Comparison of ENCODE assay signal across 7 cellular contexts in the genomic region with DNA sequence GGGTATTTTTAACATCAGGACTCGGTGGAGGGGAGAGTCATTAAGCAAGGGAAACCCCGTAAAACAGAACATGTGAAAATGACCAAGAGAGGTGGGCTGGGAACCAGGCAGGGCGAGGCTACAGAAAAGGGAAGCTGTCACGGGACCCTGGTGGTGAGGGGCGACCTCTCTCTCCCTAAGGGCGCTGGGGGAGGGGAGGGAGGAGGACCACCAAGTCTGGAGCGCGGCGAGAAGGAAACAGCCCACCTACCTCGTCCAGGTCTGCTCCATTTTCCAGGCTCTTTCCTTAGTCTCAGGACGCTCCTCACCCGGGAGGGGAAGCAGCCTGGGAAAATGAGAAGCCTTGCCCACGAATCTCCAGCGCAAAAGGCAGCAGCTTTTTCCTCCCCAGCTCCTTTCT.
DNase-seq lines count a peak whose midpoint lies in the region; ATAC-seq, FAIRE-seq and TF ChIP-seq lines count a peak whose summit lies in the region.
"Not testable (repeated sequence)": the region's sequence is repeated elsewhere in the genome, so short reads cannot be mapped to it uniquely, and the experiment has no call there.

No MANE protein-coding gene starts in this region.

- not testable (repeated sequence) for H3K4me3 Mint-ChIP-seq in GM23338; T-cell; naive B cell; stimulated activated effector memory CD8-positive, alpha-beta T cell treated with anti-CD3 and anti-CD28 coated beads, Interleukin-12 subunit alpha, Interleukin-12 subunit beta, amount 100 ng/mL, for 72 hours

- not testable (repeated sequence) for H3K4me1 Mint-ChIP-seq in GM23338; T-cell; naive B cell; stimulated activated effector memory CD8-positive, alpha-beta T cell treated with anti-CD3 and anti-CD28 coated beads, Interleukin-12 subunit alpha, Interleukin-12 subunit beta, amount 100 ng/mL, for 72 hours

- H3K4me2 ChIP-seq in GM23338; K562 (ENCODE audit: insufficient read depth, low read length): not testable (repeated sequence)

- not testable (repeated sequence) for FAIRE-seq in K562 (lab: Jason Lieb, UNC)

- not testable (repeated sequence) for H3K27ac Mint-ChIP-seq in GM23338; T-cell; naive B cell; stimulated activated effector memory CD8-positive, alpha-beta T cell treated with anti-CD3 and anti-CD28 coated beads, Interleukin-12 subunit alpha, Interleukin-12 subunit beta, amount 100 ng/mL, for 72 hours

- not testable (repeated sequence) for H3K4me3 ChIP-seq in GM23338, K562

- not testable (repeated sequence) for H3K36me3 Mint-ChIP-seq in GM23338 (ENCODE audit: low read depth); T-cell; naive B cell; stimulated activated effector memory CD8-positive, alpha-beta T cell treated with anti-CD3 and anti-CD28 coated beads, Interleukin-12 subunit alpha, Interleukin-12 subunit beta, amount 100 ng/mL, for 72 hours

- H3K9ac ChIP-seq in K562 (ENCODE audit: insufficient read depth in 1 of 2, low read depth in 2 of 2, low read length in 2 of 2) = not testable (repeated sequence)

- not testable (repeated sequence) for H3K9me3 ChIP-seq in K562 (replicated peaks; ENCODE audit: control insufficient read depth, insufficient read depth, low read depth, low read length)

- TF ChIP-seq EP300 in K562 (IDR thresholded peaks at IDR 0.05; ENCODE audit: low read length) = not testable (repeated sequence)

- not testable (repeated sequence) for TF ChIP-seq POLR2A in K562 (conservative IDR thresholded peaks at IDR 0.05)

- TF ChIP-seq CTCF in GM23338 (conservative IDR thresholded peaks at IDR 0.05; ENCODE audit: low read depth in 2 of 2); K562 (IDR thresholded peaks at IDR 0.05 in 2 of 3, conservative IDR thresholded peaks at IDR 0.05 in 1 of 3; ENCODE audit: insufficient read depth in 2 of 3, low read depth in 1 of 3, low read length in 3 of 3): not testable (repeated sequence)

- CTCF ChIA-PET in T-cell (lab: Charles Lee); K562 (lab: Yijun Ruan, JAX; ENCODE audit: low intra/inter-chr PET ratio): not testable (repeated sequence)

- not testable (repeated sequence) for H3K27me3 Mint-ChIP-seq in GM23338 (ENCODE audit: insufficient read depth, low read depth, poor library complexity); T-cell; naive B cell

- H3F3A ChIP-seq in GM23338 (replicated peaks; ENCODE audit: low read depth) = not testable (repeated sequence)

- not testable (repeated sequence) for H3K36me3 ChIP-seq in GM23338 (ENCODE audit: insufficient read depth); K562 (ENCODE audit: control insufficient read depth, insufficient read depth, low read length)

- H3K4me1 ChIP-seq in GM23338 (ENCODE audit: insufficient read depth); K562 (replicated peaks in 1 of 2; ENCODE audit: control insufficient read depth in 2 of 2, insufficient read depth in 2 of 2, low read length in 2 of 2): not testable (repeated sequence)

- TF ChIP-seq RAD21 in K562 (CRISPR knock-in tag; conservative IDR thresholded peaks at IDR 0.05 in 1 of 2, IDR thresholded peaks at IDR 0.05 in 1 of 2) = not testable (repeated sequence)

- H3K27ac ChIP-seq in GM23338 (ENCODE audit: low read depth); K562 (ENCODE audit: extremely low read depth, low read depth, low read length): not testable (repeated sequence)

- in situ Hi-C loops in K562 (cut with MboI) = not testable (repeated sequence)

- not testable (repeated sequence) for H2AFZ ChIP-seq in GM23338; K562 (ENCODE audit: low read depth, low read length)

- peak; percentile 47 for ATAC-seq in GM23338
- ATAC-seq in T-cell (replicated peaks in 1 of 4) = peak in 3 of 4 experiments; percentile 6 to 21 (median 7)
- peak; percentile 37 for ATAC-seq in K562
- ATAC-seq in Right ventricle myocardium inferior = peak; percentile 41
- peak; percentile 53 for ATAC-seq in left lobe of liver
- ATAC-seq in naive B cell (ENCODE audit: low read depth in 2 of 2) = peak; percentile 40 to 52
- ATAC-seq in stimulated activated effector memory CD8-positive, alpha-beta T cell treated with anti-CD3 and anti-CD28 coated beads, Interleukin-12 subunit alpha, Interleukin-12 subunit beta, amount 100 ng/mL, for 72 hours = peak; percentile 11

- not testable (repeated sequence) for H3K27me3 ChIP-seq in GM23338 (ENCODE audit: insufficient read depth); K562 (ENCODE audit: control insufficient read depth in 2 of 2, insufficient read depth in 2 of 2, low read length in 2 of 2)

- POLR2A ChIA-PET in T-cell (lab: Charles Lee); K562 (lab: Yijun Ruan, JAX): not testable (repeated sequence)

- not testable (repeated sequence) for H4K20me1 ChIP-seq in GM23338 (replicated peaks; ENCODE audit: insufficient read depth); K562 (replicated peaks; ENCODE audit: control insufficient read depth, insufficient read depth, low read length)

- not testable (repeated sequence) for H3K9me1 ChIP-seq in K562 (ENCODE audit: control insufficient read depth, insufficient read depth, low read length)

- H3K9me2 ChIP-seq in GM23338 (ENCODE audit: insufficient read depth) = not testable (repeated sequence)

- not testable (repeated sequence) for DNase-seq in GM23338 (ENCODE audit: low spot score); T-cell; K562 (ENCODE audit: extremely low read depth in 1 of 4, low spot score in 3 of 4); Right ventricle myocardium inferior (ENCODE audit: missing footprints); left lobe of liver (ENCODE audit: low spot score); naive B cell; stimulated activated effector memory CD8-positive, alpha-beta T cell treated with anti-CD3 and anti-CD28 coated beads, Interleukin-12 subunit alpha, Interleukin-12 subunit beta, amount 100 ng/mL, for 72 hours (ENCODE audit: low spot score in 2 of 2)

- not testable (repeated sequence) for H3K9me3 Mint-ChIP-seq in GM23338; T-cell; naive B cell; stimulated activated effector memory CD8-positive, alpha-beta T cell treated with anti-CD3 and anti-CD28 coated beads, Interleukin-12 subunit alpha, Interleukin-12 subunit beta, amount 100 ng/mL, for 72 hours

- BruUV-seq in K562 (replicated peaks; lab: Mats Ljungman, UMichigan) = TSS peak; percentile 84

- not testable (repeated sequence) for H3K79me2 ChIP-seq in GM23338 (replicated peaks; ENCODE audit: insufficient read depth); K562 (ENCODE audit: control insufficient read depth, insufficient read depth, low read length)

- no CpG with 5 or more reads among the region's 14 CpGs for WGBS in K562 (ENCODE audit: insufficient coverage, low coverage, missing lambda C conversion rate)

- intact Hi-C loops in K562 (cut with micrococcal nuclease); Right ventricle myocardium inferior (cut with DNase I): not testable (repeated sequence)
